3 cellular contexts compared by ENCODE assay signal in genomic region chr1:53175302-53175913, GRCh38.
A peak's percentile ranks its signal among the peaks of the same experiment; 100 is the strongest.
TF ChIP-seq lines count a peak whose summit lies in the region.

No MANE protein-coding gene starts in this region.

TF ChIP-seq in SK-N-SH, 30 proteins besides CTCF, POLR2A, EP300 and RAD21 (continued from another document):
- TF ChIP-seq NFIC (IDR thresholded peaks at IDR 0.05; ENCODE audit: borderline replicate concordance) (no peak), RXRA (IDR thresholded peaks at IDR 0.05; ENCODE audit: borderline replicate concordance, low read depth) (no peak)

TF ChIP-seq in SK-N-SH treated with all-trans-retinoic acid at 6 μM for 48 hours, 23 proteins besides CTCF, POLR2A, EP300 and RAD21 (continued from another document):
- TF ChIP-seq ARNTL (CRISPR knock-in tag; IDR thresholded peaks at IDR 0.05; ENCODE audit: borderline replicate concordance, low read depth), result no peak
- no peak for TF ChIP-seq CSRNP3 (CRISPR knock-in tag; IDR thresholded peaks at IDR 0.05)
- no peak for TF ChIP-seq ZFP3 (CRISPR knock-in tag; IDR thresholded peaks at IDR 0.05)
- TF ChIP-seq ZFP30 (CRISPR knock-in tag; IDR thresholded peaks at IDR 0.05), result no peak
- no peak for TF ChIP-seq CREB5 (CRISPR knock-in tag; IDR thresholded peaks at IDR 0.05; ENCODE audit: low read depth)
- no peak for TF ChIP-seq GLIS3 (CRISPR knock-in tag; IDR thresholded peaks at IDR 0.05)
- no peak for TF ChIP-seq TOX (CRISPR knock-in tag; IDR thresholded peaks at IDR 0.05; ENCODE audit: borderline replicate concordance)
- TF ChIP-seq BACH2 (CRISPR knock-in tag; IDR thresholded peaks at IDR 0.05; ENCODE audit: borderline replicate concordance), result no peak
- TF ChIP-seq TSHZ2 (CRISPR knock-in tag; IDR thresholded peaks at IDR 0.05), result no peak
- no peak for TF ChIP-seq ISL1 (CRISPR knock-in tag; IDR thresholded peaks at IDR 0.05)
- TF ChIP-seq ZNF565 (CRISPR knock-in tag; conservative IDR thresholded peaks at IDR 0.05; ENCODE audit: low read depth), result no peak
- no peak for TF ChIP-seq PPARA (CRISPR knock-in tag; IDR thresholded peaks at IDR 0.05; ENCODE audit: borderline replicate concordance)
- TF ChIP-seq OSR1 (CRISPR knock-in tag; IDR thresholded peaks at IDR 0.05), result no peak

TF ChIP-seq in liver, 16 proteins besides CTCF, POLR2A, EP300 and RAD21 (continued from another document):
- TF ChIP-seq, protein P1, sequence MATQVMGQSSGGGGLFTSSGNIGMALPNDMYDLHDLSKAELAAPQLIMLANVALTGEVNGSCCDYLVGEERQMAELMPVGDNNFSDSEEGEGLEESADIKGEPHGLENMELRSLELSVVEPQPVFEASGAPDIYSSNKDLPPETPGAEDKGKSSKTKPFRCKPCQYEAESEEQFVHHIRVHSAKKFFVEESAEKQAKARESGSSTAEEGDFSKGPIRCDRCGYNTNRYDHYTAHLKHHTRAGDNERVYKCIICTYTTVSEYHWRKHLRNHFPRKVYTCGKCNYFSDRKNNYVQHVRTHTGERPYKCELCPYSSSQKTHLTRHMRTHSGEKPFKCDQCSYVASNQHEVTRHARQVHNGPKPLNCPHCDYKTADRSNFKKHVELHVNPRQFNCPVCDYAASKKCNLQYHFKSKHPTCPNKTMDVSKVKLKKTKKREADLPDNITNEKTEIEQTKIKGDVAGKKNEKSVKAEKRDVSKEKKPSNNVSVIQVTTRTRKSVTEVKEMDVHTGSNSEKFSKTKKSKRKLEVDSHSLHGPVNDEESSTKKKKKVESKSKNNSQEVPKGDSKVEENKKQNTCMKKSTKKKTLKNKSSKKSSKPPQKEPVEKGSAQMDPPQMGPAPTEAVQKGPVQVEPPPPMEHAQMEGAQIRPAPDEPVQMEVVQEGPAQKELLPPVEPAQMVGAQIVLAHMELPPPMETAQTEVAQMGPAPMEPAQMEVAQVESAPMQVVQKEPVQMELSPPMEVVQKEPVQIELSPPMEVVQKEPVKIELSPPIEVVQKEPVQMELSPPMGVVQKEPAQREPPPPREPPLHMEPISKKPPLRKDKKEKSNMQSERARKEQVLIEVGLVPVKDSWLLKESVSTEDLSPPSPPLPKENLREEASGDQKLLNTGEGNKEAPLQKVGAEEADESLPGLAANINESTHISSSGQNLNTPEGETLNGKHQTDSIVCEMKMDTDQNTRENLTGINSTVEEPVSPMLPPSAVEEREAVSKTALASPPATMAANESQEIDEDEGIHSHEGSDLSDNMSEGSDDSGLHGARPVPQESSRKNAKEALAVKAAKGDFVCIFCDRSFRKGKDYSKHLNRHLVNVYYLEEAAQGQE (IDR thresholded peaks at IDR 0.05), result no peak
- TF ChIP-seq HNF4A (conservative IDR thresholded peaks at IDR 0.05) (peak; percentile 74 to 76), TAF1 (conservative IDR thresholded peaks at IDR 0.05) (no peak), GABPA (IDR thresholded peaks at IDR 0.05 in 1 of 2, conservative IDR thresholded peaks at IDR 0.05 in 1 of 2) (no peak), EGR1 (IDR thresholded peaks at IDR 0.05; ENCODE audit: low read depth in 2 of 2) (no peak), SP1 (IDR thresholded peaks at IDR 0.05) (peak; percentile 45), ZBTB33 (IDR thresholded peaks at IDR 0.05) (no peak), HNF4G (IDR thresholded peaks at IDR 0.05) (peak; percentile 30), NR2F2 (IDR thresholded peaks at IDR 0.05) (no peak)
- TF ChIP-seq, protein P2, sequence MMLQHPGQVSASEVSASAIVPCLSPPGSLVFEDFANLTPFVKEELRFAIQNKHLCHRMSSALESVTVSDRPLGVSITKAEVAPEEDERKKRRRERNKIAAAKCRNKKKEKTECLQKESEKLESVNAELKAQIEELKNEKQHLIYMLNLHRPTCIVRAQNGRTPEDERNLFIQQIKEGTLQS (IDR thresholded peaks at IDR 0.05), result no peak
- TF ChIP-seq, protein P3, sequence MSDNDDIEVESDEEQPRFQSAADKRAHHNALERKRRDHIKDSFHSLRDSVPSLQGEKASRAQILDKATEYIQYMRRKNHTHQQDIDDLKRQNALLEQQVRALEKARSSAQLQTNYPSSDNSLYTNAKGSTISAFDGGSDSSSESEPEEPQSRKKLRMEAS (IDR thresholded peaks at IDR 0.05), result no peak
